ENCODE assay signal across 1 cellular context in genomic region chrX:123408856-123409737, GRCh38.
TF ChIP-seq lines count a peak whose summit lies in the region.

No MANE protein-coding gene starts in this region.

TF ChIP-seq in WTC11, 78 proteins besides CTCF, POLR2A, EP300 and RAD21 (continued from another document):
- TF ChIP-seq ATF2 (CRISPR knock-in tag; IDR thresholded peaks at IDR 0.05; ENCODE audit: borderline replicate concordance, low read depth) (no peak), ATF6 (CRISPR knock-in tag; IDR thresholded peaks at IDR 0.05) (no peak), JUN (CRISPR knock-in tag; IDR thresholded peaks at IDR 0.05) (no peak), NFYB (CRISPR knock-in tag; conservative IDR thresholded peaks at IDR 0.05; ENCODE audit: low read depth) (no peak), SOX15 (CRISPR knock-in tag; IDR thresholded peaks at IDR 0.05) (no peak)
